23 cellular contexts compared by ENCODE assay signal in genomic region chr4:104404384-104404783, GRCh38.
"Had no signal": no experiment of that assay in that cellular context is flagged by ENCODE, and none has a peak within 500 bp of the region (broad histone marks: within the 10 kb centered on the region; RNA-seq: fewer than 3 reads in every experiment).

No MANE protein-coding gene starts in this region.

- H3K27me3 ChIP-seq: MG63 had no signal

- DNase-seq: IMR-90; Karpas-422; KG1; MG63; NCI-H1092; NCI-H1105 treated with DMSO at 0.1 percent for 48 hours; NCI-H1417 treated with DMSO at 0.1 percent for 48 hours; NCI-H146; NCI-H1694 treated with DMSO at 0.1 percent for 48 hours; NCI-H1930; NCI-H2081; NCI-H2107; NCI-H2227 treated with DMSO at 0.1 percent for 48 hours; NCI-H524; NCI-H526 treated with DMSO at 0.1 percent for 48 hours; NCI-H774; NK-92 treated with Interleukin-12 subunit alpha and Interleukin-12 subunit beta, amount 100 ng/mL, for 24 hours; PC-3; SHP77; SK-N-SH had no signal

- H3K9ac ChIP-seq: SK-N-SH had no signal

- H3K36me3 ChIP-seq: MG63 had no signal

- ATAC-seq: HepG2, Panc1, PC-3 had no signal

- H3K4me3 ChIP-seq: MG63 had no signal

- H3K9me3 ChIP-seq: MG63, SK-N-SH had no signal

- H3K4me2 ChIP-seq: SK-N-SH had no signal

- H3K27ac ChIP-seq: RWPE1 had no signal
